ENCODE assay signal across 19 cellular contexts in genomic region chr10:68877482-68877881, GRCh38.
"Had no signal": no experiment of that assay in that cellular context is flagged by ENCODE, and none has a peak within 500 bp of the region (broad histone marks: within the 10 kb centered on the region; RNA-seq: fewer than 3 reads in every experiment).

No MANE protein-coding gene starts in this region.

- H3K27me3 ChIP-seq: body of pancreas, dorsolateral prefrontal cortex, transverse colon, vagina had no signal

- H3K4me1 Mint-ChIP-seq: activated CD4-positive, alpha-beta memory T cell treated with anti-CD3 and anti-CD28 coated beads, Interleukin-2, amount 10 ng/mL, durations not matched to agents 7 days and 5 days; naive thymus-derived CD4-positive, alpha-beta T cell had no signal

- H3K9me3 ChIP-seq: body of pancreas, transverse colon, vagina had no signal

- H3K36me3 ChIP-seq: transverse colon, vagina had no signal

- H3K4me3 Mint-ChIP-seq: activated CD4-positive, alpha-beta memory T cell treated with anti-CD3 and anti-CD28 coated beads, Interleukin-2, amount 10 ng/mL, durations not matched to agents 7 days and 5 days; activated naive CD4-positive, alpha-beta T cell treated with anti-CD3 and anti-CD28 coated beads for 36 hours; activated T-cell treated with anti-CD3 and anti-CD28 coated beads, Interleukin-2, amount 50 U/mL, for 24 hours; naive thymus-derived CD4-positive, alpha-beta T cell; stimulated activated naive CD8-positive, alpha-beta T cell treated with anti-CD3 and anti-CD28 coated beads, Interleukin-15, Interleukin-2, amounts not matched to agents 100 ng/mL and 50 ng/mL, for 24 hours had no signal

- H3K27me3 Mint-ChIP-seq: activated T-cell treated with anti-CD3 and anti-CD28 coated beads, Interleukin-2, amount 50 U/mL, for 24 hours; stimulated activated naive CD8-positive, alpha-beta T cell treated with anti-CD3 and anti-CD28 coated beads, Interleukin-15, Interleukin-2, amounts not matched to agents 100 ng/mL and 50 ng/mL, for 24 hours had no signal

- ATAC-seq: body of pancreas; naive thymus-derived CD4-positive, alpha-beta T cell had no signal

- H3K4me1 ChIP-seq: vagina had no signal

- DNase-seq: activated CD4-positive, alpha-beta memory T cell treated with anti-CD3 and anti-CD28 coated beads, Interleukin-2, amount 10 ng/mL, durations not matched to agents 7 days and 5 days; activated CD4-positive, alpha-beta T cell treated with anti-CD3 and anti-CD28 coated beads for 48 hours; activated CD4-positive, CD25-positive, alpha-beta regulatory T cell; activated naive CD4-positive, alpha-beta T cell treated with anti-CD3 and anti-CD28 coated beads for 36 hours; activated T-cell treated with anti-CD3 and anti-CD28 coated beads, Interleukin-2, amount 50 U/mL, for 24 hours; body of pancreas; central memory CD4-positive, alpha-beta T cell; dorsolateral prefrontal cortex; erythroblast; foreskin melanocyte; glutamatergic neuron; mesenchymal stem cell; naive thymus-derived CD4-positive, alpha-beta T cell; posterior cingulate gyrus; stimulated activated CD4-positive, alpha-beta T cell treated with anti-CD3 and anti-CD28 coated beads, Interleukin-2, amount 100 ng/mL, for 48 hours; transverse colon had no signal

- H3K9me3 Mint-ChIP-seq: activated CD4-positive, alpha-beta memory T cell treated with anti-CD3 and anti-CD28 coated beads, Interleukin-2, amount 10 ng/mL, durations not matched to agents 7 days and 5 days; activated naive CD4-positive, alpha-beta T cell treated with anti-CD3 and anti-CD28 coated beads for 36 hours; activated T-cell treated with anti-CD3 and anti-CD28 coated beads, Interleukin-2, amount 50 U/mL, for 24 hours; activated T-helper 2 cell treated with anti-CD3 and anti-CD28 coated beads, Interferon-gamma antibody, Interleukin-2, Interleukin-4, amounts not matched to agents 10 μg/mL and 5 μg/mL and 100 μg/mL, durations not matched to agents 14 hours and 24 hours and 36 hours; naive thymus-derived CD4-positive, alpha-beta T cell; stimulated activated naive CD8-positive, alpha-beta T cell treated with anti-CD3 and anti-CD28 coated beads, Interleukin-15, Interleukin-2, amounts not matched to agents 100 ng/mL and 50 ng/mL, for 24 hours had no signal

- H3K27ac ChIP-seq: body of pancreas, vagina had no signal

- H3K36me3 Mint-ChIP-seq: naive thymus-derived CD4-positive, alpha-beta T cell had no signal

- H3K27ac Mint-ChIP-seq: activated CD4-positive, alpha-beta memory T cell treated with anti-CD3 and anti-CD28 coated beads, Interleukin-2, amount 10 ng/mL, durations not matched to agents 7 days and 5 days; activated naive CD4-positive, alpha-beta T cell treated with anti-CD3 and anti-CD28 coated beads for 36 hours; activated T-cell treated with anti-CD3 and anti-CD28 coated beads, Interleukin-2, amount 50 U/mL, for 24 hours; activated T-helper 2 cell treated with anti-CD3 and anti-CD28 coated beads, Interferon-gamma antibody, Interleukin-2, Interleukin-4, amounts not matched to agents 10 μg/mL and 5 μg/mL and 100 μg/mL, durations not matched to agents 14 hours and 24 hours and 36 hours; naive thymus-derived CD4-positive, alpha-beta T cell; stimulated activated naive CD8-positive, alpha-beta T cell treated with anti-CD3 and anti-CD28 coated beads, Interleukin-15, Interleukin-2, amounts not matched to agents 100 ng/mL and 50 ng/mL, for 24 hours had no signal

- H3K4me3 ChIP-seq: body of pancreas, dorsolateral prefrontal cortex, transverse colon, vagina had no signal
